9 cellular contexts compared by ENCODE assay signal in the genomic region with DNA sequence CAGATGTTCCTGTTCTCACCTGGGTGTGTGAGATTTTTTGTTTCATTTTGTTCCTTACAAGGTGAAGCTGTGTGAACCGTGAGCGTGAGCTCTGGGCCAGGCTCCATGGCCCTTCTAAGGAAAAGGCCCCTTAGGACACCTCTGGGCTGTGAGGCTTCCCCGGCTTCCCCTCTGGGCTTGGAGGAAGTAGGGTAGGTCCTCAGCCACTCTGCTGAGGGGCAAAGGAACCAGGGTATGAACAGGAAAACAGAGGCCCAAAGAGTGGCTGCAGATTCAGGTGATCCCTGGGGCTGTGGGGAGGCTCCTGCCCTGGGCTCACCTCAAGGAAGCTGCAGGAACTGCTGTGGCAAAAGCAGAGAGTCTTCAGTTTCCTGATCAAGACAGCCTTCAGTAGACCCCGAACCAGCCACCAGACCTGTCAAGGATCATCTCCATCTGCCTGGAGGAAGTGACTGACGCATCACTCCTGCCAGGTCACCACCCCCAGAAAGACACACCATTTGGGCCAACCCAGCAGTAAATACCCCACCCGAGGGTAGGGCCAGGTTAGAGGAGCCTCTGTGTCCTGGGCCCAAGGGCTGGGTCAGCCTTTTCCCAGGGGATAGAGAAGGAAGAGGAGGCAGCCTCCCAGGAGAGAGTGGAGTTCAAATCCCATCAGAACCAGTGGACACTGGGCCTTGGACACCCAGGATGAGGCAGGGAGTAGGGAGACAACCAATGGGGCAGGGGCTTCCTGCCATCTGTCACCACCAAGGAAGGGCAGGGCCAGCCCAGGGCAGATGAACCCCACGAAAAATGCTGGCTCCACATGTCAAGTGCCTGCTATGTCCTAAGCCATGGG. TPM values are rescaled to one million over a fixed set of nuclear protein-coding genes. Genes with fewer than 3 reads are reported as not detected.
DNase-seq lines count a peak whose midpoint lies in the region; ATAC-seq and TF ChIP-seq lines count a peak whose summit lies in the region.
"Had no signal": no experiment of that assay in that cellular context is flagged by ENCODE, and none has a peak within 500 bp of the region (broad histone marks: within the 10 kb centered on the region; RNA-seq: fewer than 3 reads in every experiment).

No MANE protein-coding gene starts in this region.

- H3K4ac ChIP-seq in mesendoderm (ENCODE audit: low read depth, low read length): no peak overlapping the region

- TF ChIP-seq CTCF in upper lobe of right lung (IDR thresholded peaks at IDR 0.05): no peak

- peak overlapping the region; percentile 32 for H3K9ac ChIP-seq in mesendoderm (ENCODE audit: low read length)

- H3K18ac ChIP-seq in mesendoderm (ENCODE audit: low read length): peak overlapping the region; percentile 2

- peak overlapping the region; percentile 97 for H3K27ac Mint-ChIP-seq in activated naive CD8-positive, alpha-beta T cell treated with anti-CD3 and anti-CD28 coated beads for 36 hours

- H3K4me1 ChIP-seq in mesendoderm (ENCODE audit: control insufficient read depth, low read depth, low read length) (peaks cover 6% of the 10 kb centered on the region), upper lobe of right lung (peaks cover 75% of the 10 kb centered on the region)

- intact Hi-C loops in upper lobe of right lung (cut with DNase I): no loop called here

- H2BK5ac ChIP-seq in mesendoderm (ENCODE audit: low read length): no peak overlapping the region

- H3K9me3 ChIP-seq in upper lobe of right lung: no peaks in the 10 kb centered on the region

- H3K23ac ChIP-seq in mesendoderm (ENCODE audit: low read length): no peak overlapping the region

- no peak overlapping the region for H3K4me3 ChIP-seq in mesendoderm (ENCODE audit: low read length)
- H3K4me3 ChIP-seq in upper lobe of right lung: peak overlapping the region; percentile 31

- H4K8ac ChIP-seq in mesendoderm (ENCODE audit: low read depth, low read length): no peak overlapping the region

- peak overlapping the region; percentile 70 for H3K56ac ChIP-seq in mesendoderm (ENCODE audit: low read length)

- no peaks in the 10 kb centered on the region for H3K9me3 Mint-ChIP-seq in activated naive CD8-positive, alpha-beta T cell treated with anti-CD3 and anti-CD28 coated beads for 36 hours
- H3K9me3 Mint-ChIP-seq: neural crest cell had no signal

- DNase-seq in stimulated activated CD4-positive, alpha-beta T cell treated with anti-CD3 and anti-CD28 coated beads, Interleukin-12 subunit alpha, Interleukin-12 subunit beta, amount 100 ng/mL, for 4 hours: peak; percentile 38
- DNase-seq in stimulated activated CD4-positive, alpha-beta T cell treated with anti-CD3 and anti-CD28 coated beads, Interleukin-1b, Interleukin-23, amount 100 ng/mL, for 48 hours: no peak
- peak; percentile 67 for DNase-seq in activated naive CD8-positive, alpha-beta T cell treated with anti-CD3 and anti-CD28 coated beads for 36 hours
- no peak for DNase-seq in mesendoderm
- peak; percentile 64 for DNase-seq in upper lobe of right lung
- DNase-seq in NOMO-1 treated with DMSO at 0.1 percent for 48 hours (lab: John Stamatoyannopoulos, UW; ENCODE audit: unreplicated experiment): no peak
- DNase-seq in AG20443 (ENCODE audit: low spot score): no peak

- H3K4me1 Mint-ChIP-seq in activated naive CD8-positive, alpha-beta T cell treated with anti-CD3 and anti-CD28 coated beads for 36 hours: peaks cover 51% of the 10 kb centered on the region

- no peak overlapping the region for H2BK120ac ChIP-seq in mesendoderm (ENCODE audit: low read depth, low read length)

- H3K79me2 ChIP-seq in mesendoderm (ENCODE audit: control insufficient read depth, insufficient read depth, low read length): no peaks in the 10 kb centered on the region

- H3K79me1 ChIP-seq in mesendoderm (ENCODE audit: low read length): no peaks in the 10 kb centered on the region

- H3K27me3 Mint-ChIP-seq in activated naive CD8-positive, alpha-beta T cell treated with anti-CD3 and anti-CD28 coated beads for 36 hours: no peaks in the 10 kb centered on the region

- peak overlapping the region; percentile 85 for H3K4me3 Mint-ChIP-seq in activated naive CD8-positive, alpha-beta T cell treated with anti-CD3 and anti-CD28 coated beads for 36 hours

- H4K5ac ChIP-seq in mesendoderm (ENCODE audit: low read length): no peak overlapping the region

- no peak overlapping the region for H2BK15ac ChIP-seq in mesendoderm (replicated peaks; ENCODE audit: low read depth)

- H3K4me2 ChIP-seq in mesendoderm (ENCODE audit: low read length): no peak overlapping the region

- peak overlapping the region; percentile 2 for H3K27ac ChIP-seq in mesendoderm (ENCODE audit: low read depth, low read length)
- H3K27ac ChIP-seq in upper lobe of right lung: peak overlapping the region; percentile 90

- H3K36me3 Mint-ChIP-seq in activated naive CD8-positive, alpha-beta T cell treated with anti-CD3 and anti-CD28 coated beads for 36 hours: peaks cover 17% of the 10 kb centered on the region

- H3K27me3 ChIP-seq in mesendoderm (ENCODE audit: insufficient read depth, low read length, poor library complexity) (no peaks in the 10 kb centered on the region), upper lobe of right lung (no peaks in the 10 kb centered on the region)

- WGBS in mesendoderm (ENCODE audit: extremely low coverage, insufficient coverage, low lambda C conversion rate): no CpG with 5 or more reads among the region's 7 CpGs

- H2AK5ac ChIP-seq in mesendoderm (ENCODE audit: low read length): no peak overlapping the region

- H3K36me3 ChIP-seq in mesendoderm (ENCODE audit: control insufficient read depth, insufficient read depth, low read length) (no peaks in the 10 kb centered on the region), upper lobe of right lung (peaks cover 14% of the 10 kb centered on the region)

- ATAC-seq in upper lobe of right lung: peak; percentile 6
- no peak for ATAC-seq in HG02938 (IDR thresholded peaks at IDR 0.05; ENCODE audit: unreplicated experiment)

RNA-seq across cellular contexts. Expression of gene ST6GALNAC6, which starts 5.7 kb away (rescaled TPM):
- 10 to 100 TPM; 44.5 to 45.1 TPM for total RNA-seq in activated naive CD8-positive, alpha-beta T cell treated with anti-CD3 and anti-CD28 coated beads for 36 hours
- polyA plus RNA-seq in mesendoderm (2013, experiment 1 of 2): 11.0 TPM
- polyA plus RNA-seq in mesendoderm (2013, experiment 2 of 2): 11.5 TPM
- total RNA-seq in upper lobe of right lung: 94.7 TPM

RNA-seq across cellular contexts. Expression of gene ST6GALNAC4, which starts 11.7 kb away (rescaled TPM):
- total RNA-seq in activated naive CD8-positive, alpha-beta T cell treated with anti-CD3 and anti-CD28 coated beads for 36 hours: 10 to 100 TPM; 45.3 to 51.2 TPM
- polyA plus RNA-seq in mesendoderm (2013, experiment 1 of 2): 12.3 TPM
- polyA plus RNA-seq in mesendoderm (2013, experiment 2 of 2): 14.4 TPM
- 58.8 TPM for total RNA-seq in upper lobe of right lung

RNA-seq across cellular contexts. Expression of gene PIP5KL1, which starts 25.5 kb away (rescaled TPM):
- total RNA-seq in activated naive CD8-positive, alpha-beta T cell treated with anti-CD3 and anti-CD28 coated beads for 36 hours: 1 to 10 TPM; 2.3 to 3.2 TPM
- 4.1 TPM for polyA plus RNA-seq in mesendoderm (2013, experiment 1 of 2)
- polyA plus RNA-seq in mesendoderm (2013, experiment 2 of 2): 3.5 TPM
- 3.5 TPM for total RNA-seq in upper lobe of right lung

RNA-seq across cellular contexts. Expression of gene AK1, which starts 27.6 kb away (rescaled TPM):
- 10 to 100 TPM in 1 of 2 experiments, 1 to 10 TPM in 1; 9.9 to 11.7 TPM for total RNA-seq in activated naive CD8-positive, alpha-beta T cell treated with anti-CD3 and anti-CD28 coated beads for 36 hours
- polyA plus RNA-seq in mesendoderm (2013, experiment 1 of 2): 24.5 TPM
- 21.1 TPM for polyA plus RNA-seq in mesendoderm (2013, experiment 2 of 2)
- total RNA-seq in upper lobe of right lung: 158 TPM

RNA-seq across cellular contexts. Expression of gene DPM2, which starts 32.5 kb away (rescaled TPM):
- 10 to 100 TPM; 55.4 to 57.6 TPM for total RNA-seq in activated naive CD8-positive, alpha-beta T cell treated with anti-CD3 and anti-CD28 coated beads for 36 hours
- polyA plus RNA-seq in mesendoderm (2013, experiment 1 of 2): 31.9 TPM
- polyA plus RNA-seq in mesendoderm (2013, experiment 2 of 2): 33.2 TPM
- total RNA-seq in upper lobe of right lung: 37.1 TPM

Comparison
In these comparisons a context has a peak if more than half of its experiments do, and no peak if none do; other contexts are left out.
1. DNase-seq: peak in stimulated activated CD4-positive, alpha-beta T cell treated with anti-CD3 and anti-CD28 coated beads, Interleukin-12 subunit alpha, Interleukin-12 subunit beta, amount 100 ng/mL, for 4 hours (single experiment), activated naive CD8-positive, alpha-beta T cell treated with anti-CD3 and anti-CD28 coated beads for 36 hours (single experiment) and upper lobe of right lung (single experiment); none in stimulated activated CD4-positive, alpha-beta T cell treated with anti-CD3 and anti-CD28 coated beads, Interleukin-1b, Interleukin-23, amount 100 ng/mL, for 48 hours (single experiment), mesendoderm (single experiment), NOMO-1 treated with DMSO at 0.1 percent for 48 hours (single experiment) and AG20443 (single experiment).